16 cellular contexts compared by ENCODE assay signal in the genomic region with DNA sequence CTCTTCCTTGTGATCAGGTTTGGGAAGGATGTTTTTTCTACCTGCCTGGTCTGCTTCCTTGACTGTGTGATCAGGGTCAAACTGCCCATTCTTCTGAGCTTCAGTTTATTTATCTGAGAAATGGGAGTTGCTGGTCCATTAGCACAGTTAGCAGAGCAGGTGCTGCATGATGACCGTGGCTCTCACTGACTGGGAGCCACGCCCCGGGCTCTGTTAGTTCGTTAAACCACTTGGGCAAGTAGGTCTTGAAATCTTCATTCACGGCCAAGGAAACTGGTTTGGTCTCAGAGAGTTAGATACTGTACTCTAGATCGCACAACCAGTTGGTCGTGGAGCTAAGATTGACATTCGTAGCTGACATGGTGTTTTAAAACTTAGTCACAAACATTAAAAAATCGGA. TPM values are rescaled to one million over a fixed set of nuclear protein-coding genes. Genes with fewer than 3 reads are reported as not detected.
DNase-seq lines count a peak whose midpoint lies in the region; ATAC-seq and TF ChIP-seq lines count a peak whose summit lies in the region.
"Had no signal": no experiment of that assay in that cellular context is flagged by ENCODE, and none has a peak within 500 bp of the region (broad histone marks: within the 10 kb centered on the region; RNA-seq: fewer than 3 reads in every experiment).

No MANE protein-coding gene starts in this region.

- CTCF ChIA-PET in activated CD4-positive, alpha-beta memory T cell treated with anti-CD3 and anti-CD28 coated beads, Interleukin-2, amount 10 ng/mL, durations not matched to agents 7 days and 5 days (lab: Charles Lee), result interaction anchor here (0.6 to 1.6 kb wide), 3 partner anchors 26 to 129 kb away, joined by 3 to 5 read pairs (median 3); no protein-coding TSS in a partner anchor

- peaks cover 70% of the 10 kb centered on the region for H3K36me3 Mint-ChIP-seq in effector memory CD8-positive, alpha-beta T cell (ENCODE audit: insufficient read depth)
- peaks cover 51% of the 10 kb centered on the region for H3K36me3 Mint-ChIP-seq in stimulated activated effector memory CD8-positive, alpha-beta T cell treated with anti-CD3 and anti-CD28 coated beads, Interleukin-12 subunit alpha, Interleukin-12 subunit beta, amount 100 ng/mL, for 72 hours
- H3K36me3 Mint-ChIP-seq in activated CD4-positive, alpha-beta memory T cell treated with anti-CD3 and anti-CD28 coated beads, Interleukin-2, amount 10 ng/mL, durations not matched to agents 7 days and 5 days (ENCODE audit: low read depth), result peaks cover 75% of the 10 kb centered on the region

- H3K4me3 ChIP-seq in Karpas-422 (ENCODE audit: low read length) (no peak overlapping the region), esophagus squamous epithelium (no peak overlapping the region)
- H3K4me3 ChIP-seq: GM23248 had no signal

- no peaks in the 10 kb centered on the region for H3K9me2 ChIP-seq in Karpas-422 (replicated peaks; ENCODE audit: insufficient read depth, low read length)

- H2AFZ ChIP-seq in Karpas-422 (ENCODE audit: low read length), result no peak overlapping the region
- H2AFZ ChIP-seq: GM23248 had no signal

- no peak for TF ChIP-seq POLR2A in esophagus squamous epithelium (IDR thresholded peaks at IDR 0.05)

- no peaks in the 10 kb centered on the region for H3K27me3 Mint-ChIP-seq in effector memory CD8-positive, alpha-beta T cell
- no peaks in the 10 kb centered on the region for H3K27me3 Mint-ChIP-seq in activated CD4-positive, alpha-beta memory T cell treated with anti-CD3 and anti-CD28 coated beads, Interleukin-2, amount 10 ng/mL, durations not matched to agents 7 days and 5 days

- H3K4me2 ChIP-seq in Karpas-422 (ENCODE audit: low read depth, low read length, poor library complexity, severe bottlenecking), result no peak overlapping the region

- peak overlapping the region; percentile 97 for H3K27ac ChIP-seq in Karpas-422 (ENCODE audit: low read length)
- no peak overlapping the region for H3K27ac ChIP-seq in esophagus squamous epithelium
- H3K27ac ChIP-seq: GM23248 had no signal

- no peaks in the 10 kb centered on the region for H3K27me3 ChIP-seq in Karpas-422 (ENCODE audit: low read length)
- no peaks in the 10 kb centered on the region for H3K27me3 ChIP-seq in esophagus squamous epithelium

- WGBS in esophagus squamous epithelium, 2 donors, result 70 to 81% methylated on average over 9 of the region's 9 CpGs

- H3K36me3 ChIP-seq in Karpas-422 (ENCODE audit: insufficient read depth, low read length) (peaks cover 34% of the 10 kb centered on the region), esophagus squamous epithelium (no peaks in the 10 kb centered on the region)

- peaks cover 62% of the 10 kb centered on the region for H3K4me1 ChIP-seq in Karpas-422 (ENCODE audit: low read length)
- peaks cover 0 to 7% (median 0%) of the 10 kb centered on the region in 3 donors for H3K4me1 ChIP-seq in esophagus squamous epithelium

- POLR2A ChIA-PET in activated CD4-positive, alpha-beta memory T cell treated with anti-CD3 and anti-CD28 coated beads, Interleukin-2, amount 10 ng/mL, durations not matched to agents 7 days and 5 days (lab: Charles Lee), result interaction anchor here (0.8 to 2.2 kb wide), 5 partner anchors 19 to 150 kb away, joined by 3 to 9 read pairs (median 3); partner anchors contain the start of genes ATG16L1 and INPP5D

- H3K9ac ChIP-seq in Karpas-422 (ENCODE audit: low read length), result no peak overlapping the region
- H3K9ac ChIP-seq: GM23248 had no signal

- H4K20me1 ChIP-seq in Karpas-422 (ENCODE audit: insufficient read depth, low read depth, low read length), result 0 out of 2 replicates have a peak, but pooled peaks cover 7% of the 10 kb centered on the region

- peaks cover 77% of the 10 kb centered on the region for H3K79me2 ChIP-seq in Karpas-422 (ENCODE audit: low read length)

- H3K27ac Mint-ChIP-seq in effector memory CD8-positive, alpha-beta T cell, result peak overlapping the region; percentile 91 to 93
- peak overlapping the region; percentile 79 for H3K27ac Mint-ChIP-seq in stimulated activated effector memory CD8-positive, alpha-beta T cell treated with anti-CD3 and anti-CD28 coated beads, Interleukin-12 subunit alpha, Interleukin-12 subunit beta, amount 100 ng/mL, for 72 hours
- no peak overlapping the region for H3K27ac Mint-ChIP-seq in activated CD4-positive, alpha-beta memory T cell treated with anti-CD3 and anti-CD28 coated beads, Interleukin-2, amount 10 ng/mL, durations not matched to agents 7 days and 5 days

- H3K9me3 Mint-ChIP-seq in effector memory CD8-positive, alpha-beta T cell, result peaks cover 0 to 6% of the 10 kb centered on the region in 2 donors
- H3K9me3 Mint-ChIP-seq in stimulated activated effector memory CD8-positive, alpha-beta T cell treated with anti-CD3 and anti-CD28 coated beads, Interleukin-12 subunit alpha, Interleukin-12 subunit beta, amount 100 ng/mL, for 72 hours, result peaks cover 4% of the 10 kb centered on the region
- no peaks in the 10 kb centered on the region for H3K9me3 Mint-ChIP-seq in activated CD4-positive, alpha-beta memory T cell treated with anti-CD3 and anti-CD28 coated beads, Interleukin-2, amount 10 ng/mL, durations not matched to agents 7 days and 5 days

- peak overlapping the region in 1 of 2 donors; percentile 59 for H3K4me3 Mint-ChIP-seq in effector memory CD8-positive, alpha-beta T cell
- H3K4me3 Mint-ChIP-seq in stimulated activated effector memory CD8-positive, alpha-beta T cell treated with anti-CD3 and anti-CD28 coated beads, Interleukin-12 subunit alpha, Interleukin-12 subunit beta, amount 100 ng/mL, for 72 hours, result no peak overlapping the region
- H3K4me3 Mint-ChIP-seq in activated CD4-positive, alpha-beta memory T cell treated with anti-CD3 and anti-CD28 coated beads, Interleukin-2, amount 10 ng/mL, durations not matched to agents 7 days and 5 days, result no peak overlapping the region
- H3K4me3 Mint-ChIP-seq: CD14-positive monocyte had no signal

- intact Hi-C loops in esophagus squamous epithelium (cut with DNase I), result no loop called here

- H3K4me1 Mint-ChIP-seq in effector memory CD8-positive, alpha-beta T cell (ENCODE audit: low read depth in 2 of 2), result peaks cover 79 to 86% of the 10 kb centered on the region in 2 donors
- H3K4me1 Mint-ChIP-seq in stimulated activated effector memory CD8-positive, alpha-beta T cell treated with anti-CD3 and anti-CD28 coated beads, Interleukin-12 subunit alpha, Interleukin-12 subunit beta, amount 100 ng/mL, for 72 hours, result peaks cover 90% of the 10 kb centered on the region
- peaks cover 57% of the 10 kb centered on the region for H3K4me1 Mint-ChIP-seq in activated CD4-positive, alpha-beta memory T cell treated with anti-CD3 and anti-CD28 coated beads, Interleukin-2, amount 10 ng/mL, durations not matched to agents 7 days and 5 days

- no peak for ATAC-seq in effector memory CD8-positive, alpha-beta T cell (replicated peaks)
- ATAC-seq in stimulated activated effector memory CD8-positive, alpha-beta T cell treated with anti-CD3 and anti-CD28 coated beads, Interleukin-12 subunit alpha, Interleukin-12 subunit beta, amount 100 ng/mL, for 72 hours, result no peak
- ATAC-seq in GM19463 (IDR thresholded peaks at IDR 0.05; ENCODE audit: unreplicated experiment), result no peak
- ATAC-seq: HCT116 had no signal

- no peak for TF ChIP-seq CTCF in esophagus squamous epithelium (IDR thresholded peaks at IDR 0.05)

- H3K9me3 ChIP-seq in Karpas-422 (ENCODE audit: low read length) (no peaks in the 10 kb centered on the region), esophagus squamous epithelium (no peaks in the 10 kb centered on the region)

- DNase-seq in NCI-H82 (lab: John Stamatoyannopoulos, UW) (peak; percentile 24), NCI-H82 treated with DMSO at 0.1 percent for 48 hours (lab: John Stamatoyannopoulos, UW; ENCODE audit: unreplicated experiment) (no peak), Karpas-422 (no peak), esophagus squamous epithelium (lab: John Stamatoyannopoulos, UW) (no peak)
- DNase-seq in effector memory CD8-positive, alpha-beta T cell, result no peak
- DNase-seq in stimulated activated effector memory CD8-positive, alpha-beta T cell treated with anti-CD3 and anti-CD28 coated beads, Interleukin-12 subunit alpha, Interleukin-12 subunit beta, amount 100 ng/mL, for 72 hours (ENCODE audit: low spot score in 2 of 2), result no peak
- no peak for DNase-seq in activated CD4-positive, alpha-beta memory T cell treated with anti-CD3 and anti-CD28 coated beads, Interleukin-2, amount 10 ng/mL, durations not matched to agents 7 days and 5 days
- DNase-seq: DMS53; GM23248; IMR-90; NCI-H1048; NCI-H446; NK-92 treated with Interleukin-12 subunit alpha and Interleukin-12 subunit beta, amount 100 ng/mL, for 24 hours had no signal

RNA-seq across cellular contexts. Expression of gene INPP5D, which starts 41.7 kb away (rescaled TPM):
- 145 and 155 TPM in 2 replicates for total RNA-seq in Karpas-422 (2014; rRNA removed; shearing (Covaris generic); ENCODE audit: low replicate concordance)
- 100 to 1,000 TPM; 157 to 163 TPM for total RNA-seq in activated CD4-positive, alpha-beta memory T cell treated with anti-CD3 and anti-CD28 coated beads, Interleukin-2, amount 10 ng/mL, durations not matched to agents 7 days and 5 days
- 10 to 100 TPM in 2 of 4 donors, 1 to 10 TPM in 2; 2.2 to 36.0 (median 10.2) TPM for total RNA-seq in esophagus squamous epithelium
- total RNA-seq: GM23248 had no signal
